ENCODE assay signal across 20 cellular contexts in genomic region chr2:214796901-214797300, GRCh38.
"Had no signal": no experiment of that assay in that cellular context is flagged by ENCODE, and none has a peak within 500 bp of the region (broad histone marks: within the 10 kb centered on the region; RNA-seq: fewer than 3 reads in every experiment).

No MANE protein-coding gene starts in this region.

- DNase-seq: activated naive CD4-positive, alpha-beta T cell treated with Interleukin-2 at 50 U/mL for 16 hours; activated naive CD8-positive, alpha-beta T cell treated with anti-CD3 and anti-CD28 coated beads, Interleukin-2, amount 50 U/mL, for 24 hours; anterior cingulate cortex; central memory CD4-positive, alpha-beta T cell; heart left ventricle; kidney; left lung; nephron progenitor cell; nucleus accumbens; stimulated activated CD4-positive, alpha-beta T cell treated with anti-CD3 and anti-CD28 coated beads, Interleukin-4, amount 100 ng/mL, for 24 hours; T1000; testis had no signal

- H3K4me2 ChIP-seq: smooth muscle cell had no signal

- H3K4me3 Mint-ChIP-seq: activated naive CD8-positive, alpha-beta T cell treated with anti-CD3 and anti-CD28 coated beads, Interleukin-2, amount 50 U/mL, for 24 hours; brain; nephron progenitor cell; stimulated activated memory B cell treated with anti-CD40 and anti-IgM and Interleukin-4, amounts not matched to agents 10 μg/mL and 1 μg/mL and 100 μg/mL, for 72 hours; type B pancreatic cell had no signal

- H3K9me3 Mint-ChIP-seq: activated naive CD8-positive, alpha-beta T cell treated with anti-CD3 and anti-CD28 coated beads, Interleukin-2, amount 50 U/mL, for 24 hours; stimulated activated memory B cell treated with anti-CD40 and anti-IgM and Interleukin-4, amounts not matched to agents 10 μg/mL and 1 μg/mL and 100 μg/mL, for 72 hours; type B pancreatic cell had no signal

- ATAC-seq: activated naive CD8-positive, alpha-beta T cell treated with anti-CD3 and anti-CD28 coated beads, Interleukin-2, amount 50 U/mL, for 24 hours; gastroesophageal sphincter; heart left ventricle; left lung; sciatic nerve; stimulated activated memory B cell treated with anti-CD40 and anti-IgM and Interleukin-4, amounts not matched to agents 10 μg/mL and 1 μg/mL and 100 μg/mL, for 72 hours had no signal

- H3K27me3 ChIP-seq: esophagus muscularis mucosa, gastroesophageal sphincter, heart left ventricle, left lung, testis had no signal

- H3K27ac ChIP-seq: coronary artery, esophagus muscularis mucosa, gastroesophageal sphincter, heart left ventricle, left lung, testis had no signal

- H3K4me1 Mint-ChIP-seq: brain, nephron progenitor cell had no signal

- H3K27me3 Mint-ChIP-seq: activated naive CD8-positive, alpha-beta T cell treated with anti-CD3 and anti-CD28 coated beads, Interleukin-2, amount 50 U/mL, for 24 hours; brain; stimulated activated memory B cell treated with anti-CD40 and anti-IgM and Interleukin-4, amounts not matched to agents 10 μg/mL and 1 μg/mL and 100 μg/mL, for 72 hours; type B pancreatic cell had no signal

- H3K36me3 ChIP-seq: left lung had no signal

- H3K27ac Mint-ChIP-seq: activated naive CD8-positive, alpha-beta T cell treated with anti-CD3 and anti-CD28 coated beads, Interleukin-2, amount 50 U/mL, for 24 hours; brain; nephron progenitor cell; stimulated activated memory B cell treated with anti-CD40 and anti-IgM and Interleukin-4, amounts not matched to agents 10 μg/mL and 1 μg/mL and 100 μg/mL, for 72 hours; type B pancreatic cell had no signal

- H3K4me1 ChIP-seq: gastroesophageal sphincter, testis had no signal

- H3K4me3 ChIP-seq: coronary artery, esophagus muscularis mucosa, gastroesophageal sphincter, heart left ventricle, left lung, smooth muscle cell, testis had no signal

- H3K9me3 ChIP-seq: esophagus muscularis mucosa, gastroesophageal sphincter, heart left ventricle, left lung, testis had no signal

- FAIRE-seq: kidney had no signal
